7 cellular contexts compared by ENCODE assay signal in genomic region chr11:76196849-76197248, GRCh38. TPM values are rescaled to one million over a fixed set of nuclear protein-coding genes. Genes with fewer than 3 reads are reported as not detected.
"Had no signal": no experiment of that assay in that cellular context is flagged by ENCODE, and none has a peak within 500 bp of the region (broad histone marks: within the 10 kb centered on the region; RNA-seq: fewer than 3 reads in every experiment).

No MANE protein-coding gene starts in this region.

- H3K4me2 ChIP-seq: GM23338 had no signal

- H2AFZ ChIP-seq: GM23338 had no signal

- ATAC-seq: GM23338, K562 had no signal

- H3K4me3 ChIP-seq: GM23338, K562 had no signal

- DNase-seq: H9, HCEC 1CT, IMR-90 had no signal

- FAIRE-seq: H1, H54, K562 had no signal

RNA-seq across cellular contexts. Expression of gene WNT11, which starts 9.5 kb away (rescaled TPM):
- total RNA-seq: H9, IMR-90 had no signal
